ENCODE assay signal across 1 cellular context in genomic region chr13:36421447-36421846, GRCh38.
TF ChIP-seq lines count a peak whose summit lies in the region.

No MANE protein-coding gene starts in this region.

TF ChIP-seq in HepG2, 621 proteins besides CTCF, POLR2A, EP300 and RAD21:
- TF ChIP-seq ZNF180 (CRISPR knock-in tag; IDR thresholded peaks at IDR 0.05; ENCODE audit: borderline replicate concordance, low read depth) = no peak
- TF ChIP-seq RFX3 (CRISPR knock-in tag; IDR thresholded peaks at IDR 0.05) = no peak
- no peak for TF ChIP-seq ZKSCAN8 (CRISPR knock-in tag; IDR thresholded peaks at IDR 0.05; ENCODE audit: borderline replicate concordance)
- no peak for TF ChIP-seq GATAD1 (CRISPR knock-in tag; IDR thresholded peaks at IDR 0.05)
- no peak for TF ChIP-seq CERS6 (CRISPR knock-in tag; IDR thresholded peaks at IDR 0.05)
- TF ChIP-seq ARID5B (CRISPR knock-in tag; IDR thresholded peaks at IDR 0.05) = no peak
- no peak for TF ChIP-seq RFX1 (IDR thresholded peaks at IDR 0.05)
- no peak for TF ChIP-seq NONO (IDR thresholded peaks at IDR 0.05)
- TF ChIP-seq NONO (CRISPR knock-in tag; conservative IDR thresholded peaks at IDR 0.05) = no peak
- no peak for TF ChIP-seq ZNF644 (CRISPR knock-in tag; IDR thresholded peaks at IDR 0.05; ENCODE audit: low read depth)
- TF ChIP-seq KMT2B (CRISPR knock-in tag; IDR thresholded peaks at IDR 0.05) = no peak
- no peak for TF ChIP-seq TBL1XR1 (IDR thresholded peaks at IDR 0.05; ENCODE audit: borderline replicate concordance, low read length, partially characterized antibody)
- no peak for TF ChIP-seq ZHX2 (IDR thresholded peaks at IDR 0.05; ENCODE audit: low read depth)
- TF ChIP-seq ZHX2 (CRISPR knock-in tag; IDR thresholded peaks at IDR 0.05; ENCODE audit: borderline replicate concordance) = no peak
- no peak for TF ChIP-seq TAF1 (CRISPR knock-in tag; IDR thresholded peaks at IDR 0.05)
- no peak for TF ChIP-seq POLR2AphosphoS5 (IDR thresholded peaks at IDR 0.05; ENCODE audit: low read depth, low read length)
- TF ChIP-seq KLF6 (CRISPR knock-in tag; IDR thresholded peaks at IDR 0.05) = no peak
- TF ChIP-seq HIC2 (CRISPR knock-in tag; IDR thresholded peaks at IDR 0.05; ENCODE audit: low read depth) = no peak
